Comparison of ENCODE assay signal across 24 cellular contexts in genomic region chr22:44706488-44706887, GRCh38. TPM values are rescaled to one million over a fixed set of nuclear protein-coding genes. Genes with fewer than 3 reads are reported as not detected.
"Had no signal": no experiment of that assay in that cellular context is flagged by ENCODE, and none has a peak within 500 bp of the region (broad histone marks: within the 10 kb centered on the region; RNA-seq: fewer than 3 reads in every experiment).

No MANE protein-coding gene starts in this region.

- ATAC-seq: natural killer cell treated with Interleukin-12 subunit alpha and Interleukin-12 subunit beta and Interleukin-15 and Interleukin-18, amount 100 ng/mL, for 72 hours; right cardiac atrium; sciatic nerve; upper lobe of right lung had no signal

- H3K9me3 ChIP-seq: left ventricle myocardium inferior, ovary, suprapubic skin, thoracic aorta, tibial artery, upper lobe of right lung had no signal

- H3K27ac Mint-ChIP-seq: mesothelial cell of epicardium; natural killer cell treated with Interleukin-12 subunit alpha and Interleukin-12 subunit beta and Interleukin-15 and Interleukin-18, amount 100 ng/mL, for 72 hours; progenitor cell of endocrine pancreas; stimulated activated naive CD8-positive, alpha-beta T cell treated with anti-CD3 and anti-CD28 coated beads, Interleukin-15, Interleukin-2, amounts not matched to agents 100 ng/mL and 50 ng/mL, for 24 hours had no signal

- H3K27ac ChIP-seq: hepatocyte, left ventricle myocardium inferior, ovary, skin epidermis, suprapubic skin, thoracic aorta, tibial artery, upper lobe of right lung had no signal

- H3K36me3 Mint-ChIP-seq: naive B cell; natural killer cell treated with Interleukin-12 subunit alpha and Interleukin-12 subunit beta and Interleukin-15 and Interleukin-18, amount 100 ng/mL, for 72 hours had no signal

- H3K27me3 Mint-ChIP-seq: natural killer cell treated with Interleukin-12 subunit alpha and Interleukin-12 subunit beta and Interleukin-15 and Interleukin-18, amount 100 ng/mL, for 72 hours; stimulated activated naive CD8-positive, alpha-beta T cell treated with anti-CD3 and anti-CD28 coated beads, Interleukin-15, Interleukin-2, amounts not matched to agents 100 ng/mL and 50 ng/mL, for 24 hours had no signal

- H3K27me3 ChIP-seq: hepatocyte, ovary, suprapubic skin, upper lobe of right lung had no signal

- H3K4me3 ChIP-seq: hepatocyte, left ventricle myocardium inferior, lung, ovary, skin epidermis, suprapubic skin, thoracic aorta, tibial artery, upper lobe of right lung had no signal

- DNase-seq: islet precursor cell; left ventricle myocardium inferior; mesendoderm; naive B cell; ovary; retina; stimulated activated CD4-positive, alpha-beta T cell treated with anti-CD3 and anti-CD28 coated beads, Interleukin-12 subunit alpha, Interleukin-12 subunit beta, amount 100 ng/mL, for 4 hours; stimulated activated CD4-positive, alpha-beta T cell treated with anti-CD3 and anti-CD28 coated beads, Interleukin-15, amount 100 ng/mL, for 24 hours; stimulated activated CD4-positive, alpha-beta T cell treated with anti-CD3 and anti-CD28 coated beads, Interleukin-2, amount 100 ng/mL, for 24 hours; stimulated activated CD4-positive, alpha-beta T cell treated with anti-CD3 and anti-CD28 coated beads, Interleukin-4, amount 100 ng/mL, for 1 hour; stimulated activated naive CD4-positive, alpha-beta T cell; tibial artery; upper lobe of right lung had no signal

- H3K4me3 Mint-ChIP-seq: mesothelial cell of epicardium; natural killer cell treated with Interleukin-12 subunit alpha and Interleukin-12 subunit beta and Interleukin-15 and Interleukin-18, amount 100 ng/mL, for 72 hours; stimulated activated naive CD8-positive, alpha-beta T cell treated with anti-CD3 and anti-CD28 coated beads, Interleukin-15, Interleukin-2, amounts not matched to agents 100 ng/mL and 50 ng/mL, for 24 hours had no signal

- H3K36me3 ChIP-seq: left ventricle myocardium inferior, ovary, suprapubic skin, thoracic aorta, tibial artery, upper lobe of right lung had no signal

- H3K9me3 Mint-ChIP-seq: mesothelial cell of epicardium; naive B cell; natural killer cell treated with Interleukin-12 subunit alpha and Interleukin-12 subunit beta and Interleukin-15 and Interleukin-18, amount 100 ng/mL, for 72 hours; stimulated activated naive CD8-positive, alpha-beta T cell treated with anti-CD3 and anti-CD28 coated beads, Interleukin-15, Interleukin-2, amounts not matched to agents 100 ng/mL and 50 ng/mL, for 24 hours had no signal

RNA-seq across cellular contexts. Expression of gene ARHGAP8, which starts 45.9 kb away (rescaled TPM):
- total RNA-seq: left ventricle myocardium inferior had no signal
